8 cellular contexts compared by ENCODE assay signal in the genomic region with DNA sequence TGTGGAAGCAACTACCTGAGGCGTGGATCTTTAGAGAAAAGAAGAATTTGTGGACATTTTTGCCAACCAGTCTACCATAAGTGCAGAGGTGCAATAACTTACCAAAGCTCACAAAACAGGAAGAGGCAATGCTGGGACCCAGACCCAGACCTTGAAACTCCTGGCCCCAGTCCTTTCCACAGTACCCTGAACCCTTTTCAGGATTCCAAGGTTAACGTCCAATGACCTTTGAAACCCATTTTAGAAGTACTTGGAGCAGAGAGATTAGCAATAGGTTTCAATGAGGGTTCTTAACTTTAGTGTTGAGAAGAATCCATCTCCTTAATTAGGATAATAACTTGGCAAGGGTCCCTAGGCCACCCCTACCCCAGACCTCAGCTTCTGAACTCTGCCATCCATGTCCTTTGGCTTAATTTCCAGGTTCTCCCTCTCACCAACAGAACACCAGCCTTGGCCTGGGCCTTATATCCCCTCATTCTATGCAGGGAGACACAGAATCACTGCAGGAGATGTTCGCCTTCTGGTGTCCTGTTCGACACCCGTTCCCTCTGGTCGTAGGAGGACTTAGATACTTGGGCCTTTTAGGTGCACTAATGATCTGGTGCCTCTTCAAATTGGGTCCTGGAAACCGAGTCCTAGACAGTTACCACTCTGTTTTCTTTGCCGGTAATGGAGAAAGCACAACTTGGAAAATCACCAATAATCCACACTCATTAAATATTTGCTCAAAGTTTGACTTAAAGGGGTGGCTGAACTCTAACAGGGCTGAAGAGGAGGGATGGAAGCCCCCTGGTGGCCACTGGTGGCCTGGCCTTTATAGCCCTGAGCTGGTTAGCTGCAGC. TPM values are rescaled to one million over a fixed set of nuclear protein-coding genes. Genes with fewer than 3 reads are reported as not detected.
DNase-seq lines count a peak whose midpoint lies in the region; ATAC-seq and TF ChIP-seq lines count a peak whose summit lies in the region.

No MANE protein-coding gene starts in this region.

- H3K36me3 ChIP-seq in endodermal cell (ENCODE audit: control insufficient read depth, insufficient read depth, low read length) = no peaks in the 10 kb centered on the region
- H3K36me3 ChIP-seq in stomach = no peaks in the 10 kb centered on the region

- no peaks in the 10 kb centered on the region for H3K9me3 ChIP-seq in endodermal cell (ENCODE audit: control insufficient read depth, low read length)
- no peaks in the 10 kb centered on the region for H3K9me3 ChIP-seq in stomach

- ATAC-seq in HG02610 (IDR thresholded peaks at IDR 0.05; ENCODE audit: unreplicated experiment) (peak; percentile 74), natural killer cell (peak; percentile 49 to 85 (median 66))

- TF ChIP-seq POLR2A in stomach (IDR thresholded peaks at IDR 0.05) = no peak

- H3K27ac ChIP-seq in endodermal cell (ENCODE audit: low read depth, low read length) (no peak overlapping the region), stomach (no peak overlapping the region)

- WGBS in endodermal cell (ENCODE audit: insufficient coverage in 1 of 2, insufficient read length in 1 of 2), 2 experiments = 87 to 88% methylated on average over 6 to 8 of the region's 8 CpGs
- 69 to 82% (median 77%) methylated on average over 8 of the region's 8 CpGs for WGBS in stomach, 5 donors

- H3K9ac ChIP-seq in endodermal cell (ENCODE audit: extremely low read depth, low read length, poor library complexity, severe bottlenecking) = no peak overlapping the region

- H3K27me3 Mint-ChIP-seq in endodermal cell (ENCODE audit: insufficient read depth) (no peaks in the 10 kb centered on the region), natural killer cell (ENCODE audit: low read depth in 2 of 2) (no peaks in the 10 kb centered on the region)

- H3K4me3 ChIP-seq in endodermal cell (ENCODE audit: low read length) (no peak overlapping the region), stomach (no peak overlapping the region)

- H3K9me3 Mint-ChIP-seq in endodermal cell (no peaks in the 10 kb centered on the region), natural killer cell (no peaks in the 10 kb centered on the region)

- TF ChIP-seq CTCF in endodermal cell (conservative IDR thresholded peaks at IDR 0.05) (peak; percentile 97), natural killer cell (IDR thresholded peaks at IDR 0.05) (peak; percentile 68), stomach (IDR thresholded peaks at IDR 0.05) (peak in 4 of 7 experiments; percentile 33 to 52 (median 38))

- intact Hi-C loops in natural killer cell (cut with micrococcal nuclease) = loop anchor here (1.0 kb wide), 2 partner anchors 142 to 336 kb away; no protein-coding TSS in a partner anchor
- intact Hi-C loops in stomach (cut with DNase I; ENCODE audit: low total_unique reads) = no loop called here

- H3K27me3 ChIP-seq in endodermal cell (ENCODE audit: control insufficient read depth, insufficient read depth, low read length, poor library complexity, severe bottlenecking) (no peaks in the 10 kb centered on the region), stomach (no peaks in the 10 kb centered on the region)

- H3K4me3 Mint-ChIP-seq in endodermal cell (no peak overlapping the region), natural killer cell (no peak overlapping the region)

- H3K36me3 Mint-ChIP-seq in endodermal cell (ENCODE audit: low read depth) (no peaks in the 10 kb centered on the region), natural killer cell (no peaks in the 10 kb centered on the region)

- DNase-seq in NCI-H2171 treated with DMSO at 0.1 percent for 48 hours (lab: John Stamatoyannopoulos, UW) (peak; percentile 19), NCI-H2171 (lab: John Stamatoyannopoulos, UW) (no peak), NCI-H2029 treated with DMSO at 0.1 percent for 48 hours (lab: John Stamatoyannopoulos, UW) (peak; percentile 17), endodermal cell (peak; percentile 91), natural killer cell (peak; percentile 37), stomach (peak; percentile 43)
- DNase-seq in activated CD4-positive, alpha-beta T cell treated with anti-CD3 and anti-CD28 coated beads, Interleukin-2, amount 50 U/mL, for 48 hours = peak; percentile 70 to 77

- peaks cover 5% of the 10 kb centered on the region for H3K4me1 ChIP-seq in endodermal cell (ENCODE audit: control insufficient read depth, insufficient read depth, low read length)
- no peaks in the 10 kb centered on the region for H3K4me1 ChIP-seq in stomach

- H3K27ac Mint-ChIP-seq in endodermal cell = no peak overlapping the region
- H3K27ac Mint-ChIP-seq in natural killer cell = no peak overlapping the region

- peaks cover 6% of the 10 kb centered on the region for H3K4me1 Mint-ChIP-seq in endodermal cell
- H3K4me1 Mint-ChIP-seq in natural killer cell = no peaks in the 10 kb centered on the region

- TF ChIP-seq EP300 in stomach (IDR thresholded peaks at IDR 0.05) = no peak

RNA-seq across cellular contexts. Expression of a gene that starts 40.6 kb away (rescaled TPM):
- total RNA-seq in endodermal cell = 1 to 10 TPM in 1 of 2 donors, under 1 TPM in 1; 0.24 to 1.1 TPM
- polyA plus RNA-seq in endodermal cell (2013, experiment 1 of 2) = 5.7 TPM
- 3.2 TPM for polyA plus RNA-seq in endodermal cell (2013, experiment 2 of 2)
- total RNA-seq in natural killer cell = under 1 TPM in 1 of 3 donors, not detected in 2; 0.13 TPM
- 10 to 100 TPM in 1 of 5 donors, 1 to 10 TPM in 1, under 1 TPM in 1, not detected in 2; 0.92 to 14.3 (median 1.0) TPM for total RNA-seq in stomach
- polyA plus RNA-seq in stomach = 1 to 10 TPM in 1 of 3 donors, under 1 TPM in 2; 0.25 to 1.9 (median 0.31) TPM

Comparison
In these comparisons a context has a peak if more than half of its experiments do, and no peak if none do; other contexts are left out.
1. CTCF ChIP-seq: peak in every context shown above with its lines; median percentile 97 in endodermal cell; 68 in natural killer cell; 38 in stomach.